In the genomic region with DNA sequence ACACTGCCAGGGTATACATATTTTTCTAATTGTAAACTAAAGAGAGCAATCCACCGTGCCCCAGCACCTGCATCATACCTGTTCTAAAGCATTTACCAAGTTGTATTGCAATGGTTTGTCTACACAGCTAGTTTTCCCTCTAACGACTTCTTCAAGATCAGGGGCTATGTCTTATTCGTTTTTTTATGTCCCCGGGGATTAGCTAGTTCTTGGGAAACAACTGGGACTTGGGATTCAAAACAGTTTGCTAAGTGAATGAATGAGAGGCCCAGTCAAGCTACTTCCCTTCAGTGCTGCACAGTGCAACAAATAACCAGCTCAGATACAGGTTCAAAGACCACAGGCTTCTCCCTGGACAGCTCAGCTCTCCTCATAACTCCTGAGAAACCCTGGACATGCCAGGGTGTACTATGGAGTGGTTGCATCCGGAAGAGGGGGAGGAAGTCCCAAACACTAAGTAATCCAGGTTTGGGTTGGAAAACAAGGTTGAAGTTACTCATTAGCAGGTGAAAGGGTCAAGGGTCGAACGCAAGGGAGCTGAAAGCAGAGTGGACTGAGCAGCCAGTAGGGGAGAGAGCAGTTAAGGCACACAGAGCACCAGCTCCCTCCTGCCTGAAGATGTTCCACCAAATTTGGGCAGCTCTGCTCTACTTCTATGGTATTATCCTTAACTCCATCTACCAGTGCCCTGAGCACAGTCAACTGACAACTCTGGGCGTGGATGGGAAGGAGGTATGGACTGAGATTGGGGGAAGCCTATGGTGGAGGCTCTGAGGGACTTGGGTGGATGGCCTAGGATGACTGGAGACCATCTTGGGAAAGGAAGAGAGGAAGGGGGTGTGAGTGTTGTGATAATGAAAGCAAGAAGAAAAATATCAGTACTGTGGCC, we compare ENCODE assay signal across 1 cellular context.
TF ChIP-seq lines count a peak whose summit lies in the region.

A gene (plus strand): TSS at position 546 of the 889 bp plus-strand sequence. CDS start 73 bp downstream, at position 619.

TF ChIP-seq in HepG2, 621 proteins besides CTCF, POLR2A, EP300 and RAD21 (continued from another document and continues in another):
- TF ChIP-seq, protein P1, sequence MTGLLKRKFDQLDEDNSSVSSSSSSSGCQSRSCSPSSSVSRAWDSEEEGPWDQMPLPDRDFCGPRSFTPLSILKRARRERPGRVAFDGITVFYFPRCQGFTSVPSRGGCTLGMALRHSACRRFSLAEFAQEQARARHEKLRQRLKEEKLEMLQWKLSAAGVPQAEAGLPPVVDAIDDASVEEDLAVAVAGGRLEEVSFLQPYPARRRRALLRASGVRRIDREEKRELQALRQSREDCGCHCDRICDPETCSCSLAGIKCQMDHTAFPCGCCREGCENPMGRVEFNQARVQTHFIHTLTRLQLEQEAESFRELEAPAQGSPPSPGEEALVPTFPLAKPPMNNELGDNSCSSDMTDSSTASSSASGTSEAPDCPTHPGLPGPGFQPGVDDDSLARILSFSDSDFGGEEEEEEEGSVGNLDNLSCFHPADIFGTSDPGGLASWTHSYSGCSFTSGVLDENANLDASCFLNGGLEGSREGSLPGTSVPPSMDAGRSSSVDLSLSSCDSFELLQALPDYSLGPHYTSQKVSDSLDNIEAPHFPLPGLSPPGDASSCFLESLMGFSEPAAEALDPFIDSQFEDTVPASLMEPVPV (CRISPR knock-in tag; IDR thresholded peaks at IDR 0.05) = peak; percentile 94; the same call in 1 of the 2 replicates
- TF ChIP-seq, protein P2, sequence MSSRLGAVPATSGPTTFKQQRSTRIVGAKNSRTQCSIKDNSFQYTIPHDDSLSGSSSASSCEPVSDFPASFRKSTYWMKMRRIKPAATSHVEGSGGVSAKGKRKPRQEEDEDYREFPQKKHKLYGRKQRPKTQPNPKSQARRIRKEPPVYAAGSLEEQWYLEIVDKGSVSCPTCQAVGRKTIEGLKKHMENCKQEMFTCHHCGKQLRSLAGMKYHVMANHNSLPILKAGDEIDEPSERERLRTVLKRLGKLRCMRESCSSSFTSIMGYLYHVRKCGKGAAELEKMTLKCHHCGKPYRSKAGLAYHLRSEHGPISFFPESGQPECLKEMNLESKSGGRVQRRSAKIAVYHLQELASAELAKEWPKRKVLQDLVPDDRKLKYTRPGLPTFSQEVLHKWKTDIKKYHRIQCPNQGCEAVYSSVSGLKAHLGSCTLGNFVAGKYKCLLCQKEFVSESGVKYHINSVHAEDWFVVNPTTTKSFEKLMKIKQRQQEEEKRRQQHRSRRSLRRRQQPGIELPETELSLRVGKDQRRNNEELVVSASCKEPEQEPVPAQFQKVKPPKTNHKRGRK (CRISPR knock-in tag; IDR thresholded peaks at IDR 0.05) = no peak
- TF ChIP-seq ZNF790 (CRISPR knock-in tag; IDR thresholded peaks at IDR 0.05; ENCODE audit: borderline replicate concordance) (peak; percentile 81; the same call in 1 of the 2 replicates), MTF2 (CRISPR knock-in tag; IDR thresholded peaks at IDR 0.05; ENCODE audit: borderline replicate concordance) (no peak), BRCA1 (CRISPR knock-in tag; IDR thresholded peaks at IDR 0.05) (peak; percentile 91; the same call in 1 of the 2 replicates), KDM1A (CRISPR knock-in tag; IDR thresholded peaks at IDR 0.05) (no peak; the same call in 1 of the 2 replicates), ZNF446 (CRISPR knock-in tag; IDR thresholded peaks at IDR 0.05) (no peak), KLF16 (CRISPR knock-in tag; IDR thresholded peaks at IDR 0.05) (peak in 1 of 2 experiments; percentile 94; a peak in 2 of 4 replicates), MTF1 (CRISPR knock-in tag; IDR thresholded peaks at IDR 0.05) (no peak), ZNF816 (CRISPR knock-in tag; IDR thresholded peaks at IDR 0.05; ENCODE audit: borderline replicate concordance) (no peak; the same call in 1 of the 2 replicates), MBNL3 (CRISPR knock-in tag; conservative IDR thresholded peaks at IDR 0.05) (no peak), GATAD1 (CRISPR knock-in tag; IDR thresholded peaks at IDR 0.05) (peak; percentile 82), ZNF180 (CRISPR knock-in tag; IDR thresholded peaks at IDR 0.05; ENCODE audit: borderline replicate concordance, low read depth) (no peak), MIXL1 (CRISPR knock-in tag; IDR thresholded peaks at IDR 0.05) (peak; percentile 96), SMARCC2 (IDR thresholded peaks at IDR 0.05) (no peak), MEIS2 (CRISPR knock-in tag; IDR thresholded peaks at IDR 0.05) (peak; percentile 97), FIP1L1 (IDR thresholded peaks at IDR 0.05; ENCODE audit: borderline replicate concordance, insufficient read depth, low read depth, low read length) (no peak; the same call in 1 of the 2 replicates), CCAR2 (optimal IDR thresholded peaks at IDR 0.05; ENCODE audit: low read depth, low read length) (no peak), ZNF33B (CRISPR knock-in tag; IDR thresholded peaks at IDR 0.05) (peak; percentile 97), MAFF (IDR thresholded peaks at IDR 0.05; ENCODE audit: low read depth, low read length) (0 out of 2 replicates have a peak, but pooled peaks have one; percentile 9), ZNF101 (CRISPR knock-in tag; IDR thresholded peaks at IDR 0.05; ENCODE audit: borderline replicate concordance, low read depth) (no peak), ZC3H13 (CRISPR knock-in tag; IDR thresholded peaks at IDR 0.05) (no peak; the same call in 1 of the 2 replicates), ETV5 (CRISPR knock-in tag; IDR thresholded peaks at IDR 0.05; ENCODE audit: borderline replicate concordance) (peak; percentile 100), ZMAT3 (CRISPR knock-in tag; conservative IDR thresholded peaks at IDR 0.05) (peak; percentile 82; the same call in 1 of the 2 replicates), ZNF547 (CRISPR knock-in tag; IDR thresholded peaks at IDR 0.05) (peak; percentile 86), ATF1 (CRISPR knock-in tag; IDR thresholded peaks at IDR 0.05) (peak; percentile 67; the same call in 1 of the 2 replicates), PHF8 (CRISPR knock-in tag; IDR thresholded peaks at IDR 0.05) (peak; percentile 51), MEIS1 (CRISPR knock-in tag; IDR thresholded peaks at IDR 0.05; ENCODE audit: borderline replicate concordance) (peak; percentile 80; the same call in 1 of the 2 replicates), ZNF615 (CRISPR knock-in tag; IDR thresholded peaks at IDR 0.05; ENCODE audit: borderline replicate concordance) (peak; percentile 71; the same call in 1 of the 2 replicates), ESRRA (CRISPR knock-in tag; IDR thresholded peaks at IDR 0.05; ENCODE audit: low read depth) (peak; percentile 76), FOXK1 (CRISPR knock-in tag; IDR thresholded peaks at IDR 0.05; ENCODE audit: borderline replicate concordance, low read depth) (peak; percentile 91; the same call in 1 of the 2 replicates), NR2F2 (IDR thresholded peaks at IDR 0.05; ENCODE audit: borderline replicate concordance, low read depth) (no peak), ZNF792 (CRISPR knock-in tag; IDR thresholded peaks at IDR 0.05) (peak; percentile 97), EEA1 (CRISPR knock-in tag; IDR thresholded peaks at IDR 0.05; ENCODE audit: borderline replicate concordance) (no peak), ZNF251 (CRISPR knock-in tag; IDR thresholded peaks at IDR 0.05) (no peak)
- TF ChIP-seq, protein P3, sequence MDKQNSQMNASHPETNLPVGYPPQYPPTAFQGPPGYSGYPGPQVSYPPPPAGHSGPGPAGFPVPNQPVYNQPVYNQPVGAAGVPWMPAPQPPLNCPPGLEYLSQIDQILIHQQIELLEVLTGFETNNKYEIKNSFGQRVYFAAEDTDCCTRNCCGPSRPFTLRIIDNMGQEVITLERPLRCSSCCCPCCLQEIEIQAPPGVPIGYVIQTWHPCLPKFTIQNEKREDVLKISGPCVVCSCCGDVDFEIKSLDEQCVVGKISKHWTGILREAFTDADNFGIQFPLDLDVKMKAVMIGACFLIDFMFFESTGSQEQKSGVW (CRISPR knock-in tag; IDR thresholded peaks at IDR 0.05; ENCODE audit: borderline replicate concordance) = no peak; the same call in 1 of the 2 replicates
- TF ChIP-seq, protein P4, sequence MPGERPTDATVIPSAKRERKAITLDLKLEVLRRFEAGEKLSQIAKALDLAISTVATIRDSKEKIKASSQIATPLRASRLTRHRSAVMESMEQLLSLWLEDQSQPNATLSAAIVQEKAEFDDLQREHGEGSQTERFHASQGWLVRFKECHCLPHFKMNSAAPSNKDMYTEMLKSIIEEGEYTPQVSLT (CRISPR knock-in tag; IDR thresholded peaks at IDR 0.05; ENCODE audit: borderline replicate concordance, low read depth) = 0 out of 2 replicates have a peak, but pooled peaks have one; percentile 69
- TF ChIP-seq, protein P5, sequence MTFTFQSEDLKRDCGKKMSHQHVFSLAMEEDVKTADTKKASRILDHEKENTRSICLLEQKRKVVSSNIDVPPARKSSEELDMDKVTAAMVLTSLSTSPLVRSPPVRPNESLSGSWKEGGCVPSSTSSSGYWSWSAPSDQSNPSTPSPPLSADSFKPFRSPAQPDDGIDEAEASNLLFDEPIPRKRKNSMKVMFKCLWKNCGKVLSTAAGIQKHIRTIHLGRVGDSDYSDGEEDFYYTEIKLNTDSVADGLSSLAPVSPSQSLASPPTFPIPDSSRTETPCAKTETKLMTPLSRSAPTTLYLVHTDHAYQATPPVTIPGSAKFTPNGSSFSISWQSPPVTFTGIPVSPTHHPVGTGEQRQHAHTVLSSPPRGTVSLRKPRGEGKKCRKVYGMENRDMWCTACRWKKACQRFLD (CRISPR knock-in tag; IDR thresholded peaks at IDR 0.05; ENCODE audit: borderline replicate concordance) = 0 out of 2 replicates have a peak, but pooled peaks have one; percentile 41
- TF ChIP-seq, protein P6, sequence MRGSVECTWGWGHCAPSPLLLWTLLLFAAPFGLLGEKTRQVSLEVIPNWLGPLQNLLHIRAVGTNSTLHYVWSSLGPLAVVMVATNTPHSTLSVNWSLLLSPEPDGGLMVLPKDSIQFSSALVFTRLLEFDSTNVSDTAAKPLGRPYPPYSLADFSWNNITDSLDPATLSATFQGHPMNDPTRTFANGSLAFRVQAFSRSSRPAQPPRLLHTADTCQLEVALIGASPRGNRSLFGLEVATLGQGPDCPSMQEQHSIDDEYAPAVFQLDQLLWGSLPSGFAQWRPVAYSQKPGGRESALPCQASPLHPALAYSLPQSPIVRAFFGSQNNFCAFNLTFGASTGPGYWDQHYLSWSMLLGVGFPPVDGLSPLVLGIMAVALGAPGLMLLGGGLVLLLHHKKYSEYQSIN (CRISPR knock-in tag; IDR thresholded peaks at IDR 0.05; ENCODE audit: borderline replicate concordance) = no peak
- TF ChIP-seq, protein P7, sequence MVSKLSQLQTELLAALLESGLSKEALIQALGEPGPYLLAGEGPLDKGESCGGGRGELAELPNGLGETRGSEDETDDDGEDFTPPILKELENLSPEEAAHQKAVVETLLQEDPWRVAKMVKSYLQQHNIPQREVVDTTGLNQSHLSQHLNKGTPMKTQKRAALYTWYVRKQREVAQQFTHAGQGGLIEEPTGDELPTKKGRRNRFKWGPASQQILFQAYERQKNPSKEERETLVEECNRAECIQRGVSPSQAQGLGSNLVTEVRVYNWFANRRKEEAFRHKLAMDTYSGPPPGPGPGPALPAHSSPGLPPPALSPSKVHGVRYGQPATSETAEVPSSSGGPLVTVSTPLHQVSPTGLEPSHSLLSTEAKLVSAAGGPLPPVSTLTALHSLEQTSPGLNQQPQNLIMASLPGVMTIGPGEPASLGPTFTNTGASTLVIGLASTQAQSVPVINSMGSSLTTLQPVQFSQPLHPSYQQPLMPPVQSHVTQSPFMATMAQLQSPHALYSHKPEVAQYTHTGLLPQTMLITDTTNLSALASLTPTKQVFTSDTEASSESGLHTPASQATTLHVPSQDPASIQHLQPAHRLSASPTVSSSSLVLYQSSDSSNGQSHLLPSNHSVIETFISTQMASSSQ (IDR thresholded peaks at IDR 0.05; ENCODE audit: low read depth) = peak; percentile 98
- TF ChIP-seq, protein P7 (CRISPR knock-in tag; IDR thresholded peaks at IDR 0.05; ENCODE audit: borderline replicate concordance) = peak; percentile 99
- TF ChIP-seq, protein P8, sequence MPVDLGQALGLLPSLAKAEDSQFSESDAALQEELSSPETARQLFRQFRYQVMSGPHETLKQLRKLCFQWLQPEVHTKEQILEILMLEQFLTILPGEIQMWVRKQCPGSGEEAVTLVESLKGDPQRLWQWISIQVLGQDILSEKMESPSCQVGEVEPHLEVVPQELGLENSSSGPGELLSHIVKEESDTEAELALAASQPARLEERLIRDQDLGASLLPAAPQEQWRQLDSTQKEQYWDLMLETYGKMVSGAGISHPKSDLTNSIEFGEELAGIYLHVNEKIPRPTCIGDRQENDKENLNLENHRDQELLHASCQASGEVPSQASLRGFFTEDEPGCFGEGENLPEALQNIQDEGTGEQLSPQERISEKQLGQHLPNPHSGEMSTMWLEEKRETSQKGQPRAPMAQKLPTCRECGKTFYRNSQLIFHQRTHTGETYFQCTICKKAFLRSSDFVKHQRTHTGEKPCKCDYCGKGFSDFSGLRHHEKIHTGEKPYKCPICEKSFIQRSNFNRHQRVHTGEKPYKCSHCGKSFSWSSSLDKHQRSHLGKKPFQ (CRISPR knock-in tag; IDR thresholded peaks at IDR 0.05; ENCODE audit: insufficient replicate concordance) = peak; percentile 81
- TF ChIP-seq, protein P9, sequence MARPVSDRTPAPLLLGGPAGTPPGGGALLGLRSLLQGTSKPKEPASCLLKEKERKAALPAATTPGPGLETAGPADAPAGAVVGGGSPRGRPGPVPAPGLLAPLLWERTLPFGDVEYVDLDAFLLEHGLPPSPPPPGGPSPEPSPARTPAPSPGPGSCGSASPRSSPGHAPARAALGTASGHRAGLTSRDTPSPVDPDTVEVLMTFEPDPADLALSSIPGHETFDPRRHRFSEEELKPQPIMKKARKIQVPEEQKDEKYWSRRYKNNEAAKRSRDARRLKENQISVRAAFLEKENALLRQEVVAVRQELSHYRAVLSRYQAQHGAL (CRISPR knock-in tag; IDR thresholded peaks at IDR 0.05; ENCODE audit: not compliant biosample characterization) = no peak
- TF ChIP-seq, protein P10, sequence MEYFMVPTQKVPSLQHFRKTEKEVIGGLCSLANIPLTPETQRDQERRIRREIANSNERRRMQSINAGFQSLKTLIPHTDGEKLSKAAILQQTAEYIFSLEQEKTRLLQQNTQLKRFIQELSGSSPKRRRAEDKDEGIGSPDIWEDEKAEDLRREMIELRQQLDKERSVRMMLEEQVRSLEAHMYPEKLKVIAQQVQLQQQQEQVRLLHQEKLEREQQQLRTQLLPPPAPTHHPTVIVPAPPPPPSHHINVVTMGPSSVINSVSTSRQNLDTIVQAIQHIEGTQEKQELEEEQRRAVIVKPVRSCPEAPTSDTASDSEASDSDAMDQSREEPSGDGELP (IDR thresholded peaks at IDR 0.05; ENCODE audit: borderline replicate concordance, low read depth) = peak; percentile 90; the same call in 1 of the 2 replicates
